ENCODE assay signal across 16 cellular contexts in the genomic region with DNA sequence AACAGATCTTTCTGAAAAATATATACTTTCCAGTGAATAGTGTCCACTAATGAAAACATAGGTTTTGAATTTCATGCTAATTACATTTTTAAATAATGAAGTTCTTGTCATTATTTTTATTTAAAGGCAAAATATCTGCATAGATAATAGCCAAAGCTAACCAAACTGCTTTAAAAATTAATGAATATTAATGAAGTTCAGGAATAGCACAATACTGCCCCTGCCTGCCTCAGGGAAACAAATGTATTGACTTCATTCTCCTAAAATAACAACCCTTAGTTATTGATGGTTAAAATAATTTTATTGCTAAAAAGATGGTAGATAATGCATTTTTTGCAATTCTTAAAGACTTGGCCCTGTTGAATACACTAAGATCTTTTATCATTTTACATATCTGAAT.
DNase-seq lines count a peak whose midpoint lies in the region; ATAC-seq and TF ChIP-seq lines count a peak whose summit lies in the region.
"Had no signal": no experiment of that assay in that cellular context is flagged by ENCODE, and none has a peak within 500 bp of the region (broad histone marks: within the 10 kb centered on the region; RNA-seq: fewer than 3 reads in every experiment).

No MANE protein-coding gene starts in this region.

- H3F3A ChIP-seq in GM23338 (replicated peaks; ENCODE audit: low read depth) = peaks cover 3% of the 10 kb centered on the region

- CTCF ChIA-PET in CD4-positive, alpha-beta T cell (lab: Charles Lee) = no interaction called here

- H2AFZ ChIP-seq in GM23338 = no peak overlapping the region

- ATAC-seq in CD4-positive, alpha-beta T cell (ENCODE audit: poor library complexity) = no peak
- ATAC-seq in GM23338 = no peak
- no peak for ATAC-seq in HG03159 (IDR thresholded peaks at IDR 0.05; ENCODE audit: unreplicated experiment)
- ATAC-seq: activated naive CD4-positive, alpha-beta T cell treated with anti-CD3 and anti-CD28 coated beads, Interleukin-2, amount 50 U/mL, for 72 hours; stimulated activated naive B cell treated with anti-CD40 and anti-IgM and Interleukin-4, amounts not matched to agents 10 μg/mL and 1 μg/mL and 100 μg/mL, for 72 hours had no signal

- peaks cover 71% of the 10 kb centered on the region for H3K4me1 ChIP-seq in GM23338 (ENCODE audit: insufficient read depth)

- H3K4me3 ChIP-seq in GM23338 (no peak overlapping the region), brain microvascular endothelial cell (ENCODE audit: low read depth, low read length) (no peak overlapping the region)
- H3K4me3 ChIP-seq: esophagus muscularis mucosa, lung, SJCRH30 had no signal

- POLR2A ChIA-PET in CD4-positive, alpha-beta T cell (lab: Charles Lee) = interaction anchor here (7.5 kb wide), 1 partner anchor 101 kb away, joined by 383 read pairs; the partner anchor contains the start of gene SSBP2

- H3K9me3 Mint-ChIP-seq in CD4-positive, alpha-beta T cell = no peaks in the 10 kb centered on the region
- H3K9me3 Mint-ChIP-seq in GM23338 = no peaks in the 10 kb centered on the region
- no peaks in the 10 kb centered on the region for H3K9me3 Mint-ChIP-seq in nephron
- H3K9me3 Mint-ChIP-seq: activated CD4-positive, alpha-beta memory T cell treated with anti-CD3 and anti-CD28 coated beads for 36 hours; activated naive CD4-positive, alpha-beta T cell treated with anti-CD3 and anti-CD28 coated beads, Interleukin-2, amount 50 U/mL, for 72 hours; stimulated activated naive B cell treated with anti-CD40 and anti-IgM and Interleukin-4, amounts not matched to agents 10 μg/mL and 1 μg/mL and 100 μg/mL, for 72 hours had no signal

- H3K27me3 ChIP-seq in CD4-positive, alpha-beta T cell (ENCODE audit: control insufficient read depth, insufficient read depth, low read length) = no peaks in the 10 kb centered on the region
- H3K27me3 ChIP-seq in GM23338 (ENCODE audit: insufficient read depth) (no peaks in the 10 kb centered on the region), brain microvascular endothelial cell (replicated peaks) (no peaks in the 10 kb centered on the region)
- H3K27me3 ChIP-seq: esophagus muscularis mucosa, SJCRH30 had no signal

- peaks cover 60% of the 10 kb centered on the region for H3K4me1 Mint-ChIP-seq in CD4-positive, alpha-beta T cell (ENCODE audit: low read depth)
- H3K4me1 Mint-ChIP-seq in GM23338 (peaks cover 72% of the 10 kb centered on the region), nephron (peaks cover 78% of the 10 kb centered on the region)

- no peaks in the 10 kb centered on the region for H3K79me2 ChIP-seq in GM23338 (replicated peaks; ENCODE audit: insufficient read depth)

- peak overlapping the region; percentile 82; the same call in 1 of the 2 replicates for H3K4me2 ChIP-seq in GM23338

- no peaks in the 10 kb centered on the region for H3K27me3 Mint-ChIP-seq in CD4-positive, alpha-beta T cell
- H3K27me3 Mint-ChIP-seq in GM23338 (ENCODE audit: insufficient read depth, low read depth, poor library complexity) = peaks cover 9% of the 10 kb centered on the region
- H3K27me3 Mint-ChIP-seq in nephron (ENCODE audit: low read depth) = no peaks in the 10 kb centered on the region
- H3K27me3 Mint-ChIP-seq: activated CD4-positive, alpha-beta memory T cell treated with anti-CD3 and anti-CD28 coated beads for 36 hours had no signal

- no peaks in the 10 kb centered on the region for H3K9me3 ChIP-seq in CD4-positive, alpha-beta T cell (ENCODE audit: control insufficient read depth, low read length)
- H3K9me3 ChIP-seq: esophagus muscularis mucosa, SJCRH30 had no signal

- H3K36me3 ChIP-seq in GM23338 (ENCODE audit: insufficient read depth) (no peaks in the 10 kb centered on the region), brain microvascular endothelial cell (replicated peaks) (no peaks in the 10 kb centered on the region)
- H3K36me3 ChIP-seq: esophagus muscularis mucosa, SJCRH30 had no signal

- DNase-seq in CD4-positive, alpha-beta T cell = no peak
- DNase-seq in GM23338 (ENCODE audit: low spot score) (no peak), brain microvascular endothelial cell (no peak), cortex of kidney (lab: John Stamatoyannopoulos, UW) (no peak), NCI-H2171 treated with DMSO at 0.1 percent for 48 hours (lab: John Stamatoyannopoulos, UW) (no peak)
- no peak for DNase-seq in activated CD4-positive, alpha-beta T cell treated with anti-CD3 and anti-CD28 coated beads for 1 hour
- DNase-seq: activated CD4-positive, alpha-beta memory T cell treated with anti-CD3 and anti-CD28 coated beads for 36 hours; SJCRH30; stimulated activated CD4-positive, alpha-beta T cell treated with anti-CD3 and anti-CD28 coated beads, Interleukin-12 subunit alpha, Interleukin-12 subunit beta, amount 100 ng/mL, for 4 hours; stimulated activated naive B cell treated with anti-CD40 and anti-IgM and Interleukin-4, amounts not matched to agents 10 μg/mL and 1 μg/mL and 100 μg/mL, for 72 hours had no signal

- H3K27ac Mint-ChIP-seq in CD4-positive, alpha-beta T cell = peak overlapping the region; percentile 42
- peak overlapping the region; percentile 25; the same call in 1 of the 2 replicates for H3K27ac Mint-ChIP-seq in GM23338
- peak overlapping the region; percentile 71 to 100 (median 100) for H3K27ac Mint-ChIP-seq in nephron
- H3K27ac Mint-ChIP-seq: activated CD4-positive, alpha-beta memory T cell treated with anti-CD3 and anti-CD28 coated beads for 36 hours; activated naive CD4-positive, alpha-beta T cell treated with anti-CD3 and anti-CD28 coated beads, Interleukin-2, amount 50 U/mL, for 72 hours; stimulated activated naive B cell treated with anti-CD40 and anti-IgM and Interleukin-4, amounts not matched to agents 10 μg/mL and 1 μg/mL and 100 μg/mL, for 72 hours had no signal

- H3K36me3 Mint-ChIP-seq in CD4-positive, alpha-beta T cell (ENCODE audit: low read depth) = peaks cover 4% of the 10 kb centered on the region
- H3K36me3 Mint-ChIP-seq in GM23338 (ENCODE audit: low read depth) (no peaks in the 10 kb centered on the region), nephron (ENCODE audit: low read depth) (no peaks in the 10 kb centered on the region)
- H3K36me3 Mint-ChIP-seq: activated CD4-positive, alpha-beta memory T cell treated with anti-CD3 and anti-CD28 coated beads for 36 hours; activated naive CD4-positive, alpha-beta T cell treated with anti-CD3 and anti-CD28 coated beads, Interleukin-2, amount 50 U/mL, for 72 hours; stimulated activated naive B cell treated with anti-CD40 and anti-IgM and Interleukin-4, amounts not matched to agents 10 μg/mL and 1 μg/mL and 100 μg/mL, for 72 hours had no signal

- TF ChIP-seq CTCF in CD4-positive, alpha-beta T cell (IDR thresholded peaks at IDR 0.05) = no peak
- TF ChIP-seq CTCF in GM23338 (conservative IDR thresholded peaks at IDR 0.05; ENCODE audit: low read depth in 2 of 2) = no peak; a peak in 1 of 4 replicates
- TF ChIP-seq CTCF in brain microvascular endothelial cell (IDR thresholded peaks at IDR 0.05; ENCODE audit: low read depth, low read length, missing control alignments) = peak; percentile 21
- TF ChIP-seq CTCF in nephron (IDR thresholded peaks at IDR 0.05; ENCODE audit: unreplicated experiment in 3 of 3) = no peak

- intact Hi-C loops in CD4-positive, alpha-beta T cell (cut with DNase I, micrococcal nuclease) = loop anchor here (5.0 to 10.0 kb wide), 4 partner anchors 313 to 550 kb away; partner anchors contain the start of genes RPS23 (in 1 of the 2) and ZCCHC9 (in 1 of the 2)

- H4K20me1 ChIP-seq in GM23338 (replicated peaks; ENCODE audit: insufficient read depth) = no peaks in the 10 kb centered on the region

- in situ Hi-C loops in brain microvascular endothelial cell (cut with HindIII; ENCODE audit: low pct_ligation_motif_present, low sequenced_read_pairs) = no loop called here

- H3K4me3 Mint-ChIP-seq in CD4-positive, alpha-beta T cell = peak overlapping the region; percentile 8
- H3K4me3 Mint-ChIP-seq in GM23338 (no peak overlapping the region), nephron (peak overlapping the region in 2 of 3 experiments; percentile 18 to 24)
- H3K4me3 Mint-ChIP-seq: activated CD4-positive, alpha-beta memory T cell treated with anti-CD3 and anti-CD28 coated beads for 36 hours; stimulated activated naive B cell treated with anti-CD40 and anti-IgM and Interleukin-4, amounts not matched to agents 10 μg/mL and 1 μg/mL and 100 μg/mL, for 72 hours had no signal

- no peak overlapping the region for H3K27ac ChIP-seq in CD4-positive, alpha-beta T cell (ENCODE audit: low read depth, low read length)
- no peak overlapping the region for H3K27ac ChIP-seq in GM23338 (ENCODE audit: low read depth)
- H3K27ac ChIP-seq in brain microvascular endothelial cell = no peak overlapping the region
- H3K27ac ChIP-seq: HL-60, SJCRH30 had no signal

- H3K9me2 ChIP-seq in GM23338 (ENCODE audit: insufficient read depth) = no peaks in the 10 kb centered on the region

TF ChIP-seq in GM23338, 12 proteins besides CTCF, POLR2A, EP300 and RAD21 (continues in another document):
- no peak for TF ChIP-seq EZH2phosphoT487 (IDR thresholded peaks at IDR 0.05; ENCODE audit: unreplicated experiment)
- TF ChIP-seq, protein P1, sequence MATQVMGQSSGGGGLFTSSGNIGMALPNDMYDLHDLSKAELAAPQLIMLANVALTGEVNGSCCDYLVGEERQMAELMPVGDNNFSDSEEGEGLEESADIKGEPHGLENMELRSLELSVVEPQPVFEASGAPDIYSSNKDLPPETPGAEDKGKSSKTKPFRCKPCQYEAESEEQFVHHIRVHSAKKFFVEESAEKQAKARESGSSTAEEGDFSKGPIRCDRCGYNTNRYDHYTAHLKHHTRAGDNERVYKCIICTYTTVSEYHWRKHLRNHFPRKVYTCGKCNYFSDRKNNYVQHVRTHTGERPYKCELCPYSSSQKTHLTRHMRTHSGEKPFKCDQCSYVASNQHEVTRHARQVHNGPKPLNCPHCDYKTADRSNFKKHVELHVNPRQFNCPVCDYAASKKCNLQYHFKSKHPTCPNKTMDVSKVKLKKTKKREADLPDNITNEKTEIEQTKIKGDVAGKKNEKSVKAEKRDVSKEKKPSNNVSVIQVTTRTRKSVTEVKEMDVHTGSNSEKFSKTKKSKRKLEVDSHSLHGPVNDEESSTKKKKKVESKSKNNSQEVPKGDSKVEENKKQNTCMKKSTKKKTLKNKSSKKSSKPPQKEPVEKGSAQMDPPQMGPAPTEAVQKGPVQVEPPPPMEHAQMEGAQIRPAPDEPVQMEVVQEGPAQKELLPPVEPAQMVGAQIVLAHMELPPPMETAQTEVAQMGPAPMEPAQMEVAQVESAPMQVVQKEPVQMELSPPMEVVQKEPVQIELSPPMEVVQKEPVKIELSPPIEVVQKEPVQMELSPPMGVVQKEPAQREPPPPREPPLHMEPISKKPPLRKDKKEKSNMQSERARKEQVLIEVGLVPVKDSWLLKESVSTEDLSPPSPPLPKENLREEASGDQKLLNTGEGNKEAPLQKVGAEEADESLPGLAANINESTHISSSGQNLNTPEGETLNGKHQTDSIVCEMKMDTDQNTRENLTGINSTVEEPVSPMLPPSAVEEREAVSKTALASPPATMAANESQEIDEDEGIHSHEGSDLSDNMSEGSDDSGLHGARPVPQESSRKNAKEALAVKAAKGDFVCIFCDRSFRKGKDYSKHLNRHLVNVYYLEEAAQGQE (IDR thresholded peaks at IDR 0.05; ENCODE audit: unreplicated experiment) = no peak

Comparison
In these comparisons a context has a peak if more than half of its experiments do, and no peak if none do; other contexts are left out.
1. H3K27ac Mint-ChIP-seq: peak in every context shown above with its lines; median percentile 100 in nephron; 42 in CD4-positive, alpha-beta T cell; 25 in GM23338.